Comparison of ENCODE assay signal across 19 cellular contexts in genomic region chr2:42736598-42737322, GRCh38. TPM values are rescaled to one million over a fixed set of nuclear protein-coding genes. Genes with fewer than 3 reads are reported as not detected.
"Had no signal": no experiment of that assay in that cellular context is flagged by ENCODE, and none has a peak within 500 bp of the region (broad histone marks: within the 10 kb centered on the region; RNA-seq: fewer than 3 reads in every experiment).

No MANE protein-coding gene starts in this region.

- ATAC-seq: gastroesophageal sphincter, left lobe of liver, natural killer cell had no signal

- H3K27ac ChIP-seq: colonic mucosa, gastroesophageal sphincter, right atrium auricular region, stomach had no signal

- H3K4me1 Mint-ChIP-seq: mesothelial cell of epicardium, neural crest cell had no signal

- H3K4me3 Mint-ChIP-seq: mesothelial cell of epicardium, natural killer cell, neural crest cell, type B pancreatic cell had no signal

- H3K27me3 Mint-ChIP-seq: type B pancreatic cell had no signal

- H3K4me1 ChIP-seq: colonic mucosa, gastroesophageal sphincter, right atrium auricular region had no signal

- H3K27ac Mint-ChIP-seq: mesothelial cell of epicardium, natural killer cell, type B pancreatic cell had no signal

- H3K4me3 ChIP-seq: colonic mucosa, gastroesophageal sphincter, right atrium auricular region, stomach had no signal

- H3K36me3 ChIP-seq: colonic mucosa had no signal

- H3K27me3 ChIP-seq: colonic mucosa, gastroesophageal sphincter, right atrium auricular region, stomach had no signal

- H3K9me3 ChIP-seq: colonic mucosa had no signal

- DNase-seq: colonic mucosa; dermis blood vessel endothelial cell; glutamatergic neuron; islet precursor cell; natural killer cell; posterior cingulate gyrus; small intestine; stimulated activated CD4-positive, alpha-beta T cell treated with anti-CD3 and anti-CD28 coated beads, Interleukin-12 subunit alpha, Interleukin-12 subunit beta, amount 100 ng/mL, for 4 hours; stimulated activated naive CD4-positive, alpha-beta T cell; stomach; substantia nigra had no signal

RNA-seq across cellular contexts. Expression of gene OXER1, which starts 27.2 kb away (rescaled TPM):
- total RNA-seq: dermis blood vessel endothelial cell, osteocyte had no signal

RNA-seq across cellular contexts. Expression of gene HAAO, which starts 55.6 kb away (rescaled TPM):
- total RNA-seq: dermis blood vessel endothelial cell, myocyte had no signal
